14 cellular contexts compared by ENCODE assay signal in the genomic region with DNA sequence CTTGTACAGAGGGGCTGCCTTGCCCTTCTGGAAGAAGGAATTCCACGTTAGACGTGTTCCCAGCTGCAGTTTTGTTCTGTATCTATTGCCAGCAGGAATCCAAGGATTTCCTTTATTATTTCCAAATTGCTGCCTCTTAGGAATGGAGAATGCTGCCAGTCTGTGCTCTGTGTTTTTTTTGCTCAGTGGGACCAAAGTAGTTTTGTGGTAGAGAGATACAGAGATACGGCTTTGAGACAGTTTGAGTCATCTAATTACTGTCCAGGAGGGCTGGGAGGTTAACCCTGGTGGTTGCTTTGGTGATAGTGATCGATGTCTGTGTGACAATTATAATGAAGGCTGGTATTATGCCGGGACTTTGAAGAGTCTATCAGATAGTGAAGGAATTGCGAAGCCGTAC. TPM values are rescaled to one million over a fixed set of nuclear protein-coding genes. Genes with fewer than 3 reads are reported as not detected.
A peak's percentile ranks its signal among the peaks of the same experiment; 100 is the strongest.
DNase-seq lines count a peak whose midpoint lies in the region; ATAC-seq, FAIRE-seq and TF ChIP-seq lines count a peak whose summit lies in the region.
"Had no signal": no experiment of that assay in that cellular context is flagged by ENCODE, and none has a peak within 500 bp of the region (broad histone marks: within the 10 kb centered on the region; RNA-seq: fewer than 3 reads in every experiment).

No MANE protein-coding gene starts in this region.

- peaks cover 18% of the 10 kb centered on the region for H3K27me3 Mint-ChIP-seq in CD4-positive, alpha-beta T cell
- peaks cover 10% of the 10 kb centered on the region for H3K27me3 Mint-ChIP-seq in activated naive CD8-positive, alpha-beta T cell treated with anti-CD3 and anti-CD28 coated beads, Interleukin-2, amount 50 U/mL, for 24 hours

- H3K9me3 ChIP-seq in heart right ventricle (no peaks in the 10 kb centered on the region), right cardiac atrium (ENCODE audit: control insufficient read depth, low read length) (no peaks in the 10 kb centered on the region), keratinocyte (ENCODE audit: control insufficient read depth, low read depth, low read length) (no peaks in the 10 kb centered on the region), uterus (no peaks in the 10 kb centered on the region)
- no peaks in the 10 kb centered on the region for H3K9me3 ChIP-seq in CD4-positive, alpha-beta T cell (ENCODE audit: control insufficient read depth, low read length)
- H3K9me3 ChIP-seq: upper lobe of left lung had no signal

- H3K9me1 ChIP-seq in keratinocyte (ENCODE audit: control insufficient read depth, extremely low read depth, insufficient read depth, low read length), result peaks cover 6% of the 10 kb centered on the region

- dilution Hi-C loops in keratinocyte (cut with MboI; ENCODE audit: extremely low pct_ligation_motif_present, low sequenced_read_pairs), result no loop called here

- H2AFZ ChIP-seq in keratinocyte (ENCODE audit: control insufficient read depth, low read length), result no peak overlapping the region

- CTCF ChIA-PET in CD4-positive, alpha-beta T cell (lab: Charles Lee), result no interaction called here

- no peak for DNase-seq in heart right ventricle
- DNase-seq in right cardiac atrium, result no peak
- peak; percentile 19 for DNase-seq in T1000 (lab: John Stamatoyannopoulos, UW)
- DNase-seq in keratinocyte (ENCODE audit: low read depth, low spot score), result no peak
- DNase-seq in uterus, result no peak
- DNase-seq in CD4-positive, alpha-beta T cell, result no peak
- DNase-seq in activated naive CD8-positive, alpha-beta T cell treated with anti-CD3 and anti-CD28 coated beads, Interleukin-2, amount 50 U/mL, for 24 hours, result no peak
- DNase-seq in iPS-NIHi11 (ENCODE audit: low spot score), result no peak
- DNase-seq: NCI-H2171, nucleus accumbens, OCI-M1, upper lobe of left lung had no signal

- no peak overlapping the region for H3K4me3 ChIP-seq in heart right ventricle
- no peak overlapping the region for H3K4me3 ChIP-seq in right cardiac atrium (ENCODE audit: low read length)
- no peak overlapping the region for H3K4me3 ChIP-seq in keratinocyte (ENCODE audit: control insufficient read depth in 2 of 3, extremely low read depth in 1 of 3, insufficient read depth in 2 of 3, low read depth in 1 of 3, low read length in 3 of 3)
- H3K4me3 ChIP-seq in uterus, result no peak overlapping the region
- H3K4me3 ChIP-seq: cardiac muscle cell, upper lobe of left lung had no signal

- H3K4me2 ChIP-seq in keratinocyte (ENCODE audit: control insufficient read depth, extremely low read depth, insufficient read depth, low read depth, low read length), result peak overlapping the region; percentile 25

- peaks cover 84% of the 10 kb centered on the region for H3K79me2 ChIP-seq in keratinocyte (ENCODE audit: control insufficient read depth, insufficient read depth, low read length)

- H3K36me3 ChIP-seq in heart right ventricle (no peaks in the 10 kb centered on the region), keratinocyte (ENCODE audit: control insufficient read depth in 2 of 2, extremely low read depth in 1 of 2, insufficient read depth in 2 of 2, low read length in 2 of 2) (peaks cover 0 to 5% of the 10 kb centered on the region in 2 experiments), uterus (no peaks in the 10 kb centered on the region)
- H3K36me3 ChIP-seq: cardiac muscle cell, upper lobe of left lung had no signal

- no peaks in the 10 kb centered on the region for H3K36me3 Mint-ChIP-seq in CD4-positive, alpha-beta T cell (ENCODE audit: low read depth)
- H3K36me3 Mint-ChIP-seq in activated naive CD8-positive, alpha-beta T cell treated with anti-CD3 and anti-CD28 coated beads, Interleukin-2, amount 50 U/mL, for 24 hours (ENCODE audit: low read depth), result no peaks in the 10 kb centered on the region

- no peak for TF ChIP-seq CTCF in heart right ventricle (IDR thresholded peaks at IDR 0.05)
- TF ChIP-seq CTCF in keratinocyte (optimal IDR thresholded peaks at IDR 0.05 in 1 of 3, IDR thresholded peaks at IDR 0.05 in 1 of 3, conservative IDR thresholded peaks at IDR 0.05 in 1 of 3; ENCODE audit: extremely low read depth in 1 of 3, insufficient read depth in 2 of 3, low read length in 3 of 3), result no peak
- no peak for TF ChIP-seq CTCF in uterus (IDR thresholded peaks at IDR 0.05)
- TF ChIP-seq CTCF in CD4-positive, alpha-beta T cell (IDR thresholded peaks at IDR 0.05), result no peak

- POLR2A ChIA-PET in CD4-positive, alpha-beta T cell (lab: Charles Lee), result no interaction called here

- H3K27ac Mint-ChIP-seq in CD4-positive, alpha-beta T cell, result no peak overlapping the region
- H3K27ac Mint-ChIP-seq in activated naive CD8-positive, alpha-beta T cell treated with anti-CD3 and anti-CD28 coated beads, Interleukin-2, amount 50 U/mL, for 24 hours, result no peak overlapping the region
- H3K27ac Mint-ChIP-seq: activated T-helper 2 cell treated with anti-CD3 and anti-CD28 coated beads, Interferon-gamma antibody, Interleukin-2, Interleukin-4, amounts not matched to agents 10 μg/mL and 5 μg/mL and 100 μg/mL, durations not matched to agents 14 hours and 24 hours and 36 hours had no signal

- no peak overlapping the region for H3K9ac ChIP-seq in keratinocyte (ENCODE audit: control insufficient read depth, extremely low read depth, insufficient read depth, low read length)

- intact Hi-C loops in heart right ventricle (cut with DNase I) (no loop called here), right cardiac atrium (cut with DNase I) (no loop called here), uterus (cut with DNase I; ENCODE audit: low total_unique reads) (no loop called here)
- intact Hi-C loops in CD4-positive, alpha-beta T cell (cut with DNase I, micrococcal nuclease), result no loop called here

- H3K27ac ChIP-seq in heart right ventricle, result peak overlapping the region in 6 of 10 donors; percentile 15 to 93 (median 83)
- no peak overlapping the region for H3K27ac ChIP-seq in right cardiac atrium (ENCODE audit: low read length)
- peak overlapping the region; percentile 44 for H3K27ac ChIP-seq in keratinocyte (ENCODE audit: control insufficient read depth, insufficient read depth, low read length)
- H3K27ac ChIP-seq in uterus, result peak overlapping the region; percentile 12 to 13
- no peak overlapping the region for H3K27ac ChIP-seq in CD4-positive, alpha-beta T cell (ENCODE audit: low read depth, low read length)
- H3K27ac ChIP-seq: cardiac muscle cell had no signal

- H3K4me1 Mint-ChIP-seq in CD4-positive, alpha-beta T cell (ENCODE audit: low read depth), result no peaks in the 10 kb centered on the region
- H3K4me1 Mint-ChIP-seq in activated naive CD8-positive, alpha-beta T cell treated with anti-CD3 and anti-CD28 coated beads, Interleukin-2, amount 50 U/mL, for 24 hours, result no peaks in the 10 kb centered on the region

- no peak for FAIRE-seq in keratinocyte (lab: Jason Lieb, UNC)

- H3K27me3 ChIP-seq in heart right ventricle (peaks cover 0 to 13% (median 0%) of the 10 kb centered on the region in 7 donors), right cardiac atrium (ENCODE audit: control insufficient read depth, insufficient read depth) (no peaks in the 10 kb centered on the region), keratinocyte (ENCODE audit: control insufficient read depth, extremely low read depth, insufficient read depth, low read length) (no peaks in the 10 kb centered on the region), uterus (no peaks in the 10 kb centered on the region)
- H3K27me3 ChIP-seq in CD4-positive, alpha-beta T cell (ENCODE audit: control insufficient read depth, insufficient read depth, low read length), result no peaks in the 10 kb centered on the region
- H3K27me3 ChIP-seq: cardiac muscle cell, upper lobe of left lung had no signal

- 55 to 65% methylated on average over 7 of the region's 7 CpGs for WGBS in heart right ventricle, 2 donors
- WGBS in right cardiac atrium, result 47% methylated on average over 7 of the region's 7 CpGs

- no peaks in the 10 kb centered on the region for H4K20me1 ChIP-seq in keratinocyte (ENCODE audit: control insufficient read depth, extremely low read depth, insufficient read depth, low read length)

- H3K4me1 ChIP-seq in heart right ventricle, result peaks cover 57 to 100% (median 100%) of the 10 kb centered on the region in 9 donors
- H3K4me1 ChIP-seq in right cardiac atrium (ENCODE audit: control insufficient read depth, insufficient read depth, low read length), result peaks cover 48% of the 10 kb centered on the region
- H3K4me1 ChIP-seq in keratinocyte (ENCODE audit: control insufficient read depth, extremely low read depth, insufficient read depth, low read length), result peaks cover 98% of the 10 kb centered on the region
- H3K4me1 ChIP-seq in uterus, result peaks cover 6 to 37% of the 10 kb centered on the region in 2 donors

- no peak for ATAC-seq in heart right ventricle
- no peak for ATAC-seq in right cardiac atrium
- ATAC-seq in CD4-positive, alpha-beta T cell (ENCODE audit: poor library complexity), result no peak
- ATAC-seq in activated naive CD8-positive, alpha-beta T cell treated with anti-CD3 and anti-CD28 coated beads, Interleukin-2, amount 50 U/mL, for 24 hours, result no peak

- no peak overlapping the region for H3K4me3 Mint-ChIP-seq in CD4-positive, alpha-beta T cell
- no peak overlapping the region for H3K4me3 Mint-ChIP-seq in activated naive CD8-positive, alpha-beta T cell treated with anti-CD3 and anti-CD28 coated beads, Interleukin-2, amount 50 U/mL, for 24 hours

- H3K9me3 Mint-ChIP-seq in CD4-positive, alpha-beta T cell, result no peaks in the 10 kb centered on the region
- no peaks in the 10 kb centered on the region for H3K9me3 Mint-ChIP-seq in activated naive CD8-positive, alpha-beta T cell treated with anti-CD3 and anti-CD28 coated beads, Interleukin-2, amount 50 U/mL, for 24 hours
- H3K9me3 Mint-ChIP-seq: activated T-helper 2 cell treated with anti-CD3 and anti-CD28 coated beads, Interferon-gamma antibody, Interleukin-2, Interleukin-4, amounts not matched to agents 10 μg/mL and 5 μg/mL and 100 μg/mL, durations not matched to agents 14 hours and 24 hours and 36 hours had no signal

- TF ChIP-seq POLR2A in uterus (IDR thresholded peaks at IDR 0.05), result no peak

RNA-seq across cellular contexts. Expression of gene ASAP2, which starts 26.3 kb away (rescaled TPM):
- total RNA-seq in heart right ventricle (10 to 100 TPM in 9 of 10 donors, 1 to 10 TPM in 1; 9.9 to 16.2 (median 11.8) TPM), right cardiac atrium (10 to 100 TPM; 13.3 to 19.7 (median 16.0) TPM), uterus (10 to 100 TPM; 24.3 to 55.5 (median 31.3) TPM)
- polyA plus RNA-seq in heart right ventricle (10 to 100 TPM in 1 of 2 donors, 1 to 10 TPM in 1; 5.4 to 17.3 TPM), right cardiac atrium (9.2 TPM), keratinocyte (30.7 to 59.6 TPM (median 54.2 TPM) in 3 replicates)
- 44.6 TPM for polyA plus RNA-seq in keratinocyte (2011; ENCODE audit: low read depth)
- polyA plus RNA-seq in keratinocyte (2011; cell fraction: cytosol; rRNA removed), result 37.2 and 58.2 TPM in 2 replicates
- 62.7 and 72.9 TPM in 2 replicates for polyA plus RNA-seq in keratinocyte (2011; cell fraction: nucleus; rRNA removed)
- 21.4 and 42.3 TPM in 2 replicates for polyA plus RNA-seq in keratinocyte (2012; ENCODE audit: low replicate concordance)
- 32.0 to 96.8 TPM (median 59.0 TPM) in 3 replicates for polyA minus RNA-seq in keratinocyte
- polyA minus RNA-seq in keratinocyte (2011; cell fraction: cytosol; rRNA and poly(A)+ RNA removed), result 34.7 TPM
- 47.7 and 89.0 TPM in 2 replicates for polyA minus RNA-seq in keratinocyte (2011; cell fraction: nucleus; rRNA and poly(A)+ RNA removed)
- under 1 TPM in 1 of 2 experiments, not detected in 1; 0.16 TPM for total RNA-seq in CD4-positive, alpha-beta T cell

Comparison
In these comparisons a context has a peak if more than half of its experiments do, and no peak if none do; other contexts are left out.
1. H3K27ac ChIP-seq: peak in heart right ventricle (6 of 10), keratinocyte (single experiment) and uterus (2 of 2); none in right cardiac atrium (single experiment) and CD4-positive, alpha-beta T cell (single experiment).
2. RNA of gene ASAP2, which starts 26.3 kb away (total RNA-seq): 24.3 to 55.5 TPM in uterus, 13.3 to 19.7 TPM in right cardiac atrium and 9.9 to 16.2 TPM in heart right ventricle; 0.16 TPM in CD4-positive, alpha-beta T cell; every median in the first group is over 4 times any median in the second.